10 cellular contexts compared by ENCODE assay signal in genomic region chr22:20017622-20017958, GRCh38. TPM values are rescaled to one million over a fixed set of nuclear protein-coding genes. Genes with fewer than 3 reads are reported as not detected.
DNase-seq lines count a peak whose midpoint lies in the region; ATAC-seq and TF ChIP-seq lines count a peak whose summit lies in the region.
"Had no signal": no experiment of that assay in that cellular context is flagged by ENCODE, and none has a peak within 500 bp of the region (broad histone marks: within the 10 kb centered on the region; RNA-seq: fewer than 3 reads in every experiment).

No MANE protein-coding gene starts in this region.

- H3K27me3 ChIP-seq in WERI-Rb-1 (ENCODE audit: insufficient read depth, low read depth, severe bottlenecking): peaks cover 4% of the 10 kb centered on the region
- H3K27me3 ChIP-seq in iPS-18a (ENCODE audit: control insufficient read depth, insufficient read depth, low read length): peaks cover 52% of the 10 kb centered on the region
- peaks cover 0 to 7% (median 0%) of the 10 kb centered on the region in 3 donors for H3K27me3 ChIP-seq in skeletal muscle tissue (ENCODE audit: control insufficient read depth in 3 of 3, insufficient read depth in 3 of 3, low read length in 3 of 3)
- H3K27me3 ChIP-seq in SJCRH30: peaks cover 6% of the 10 kb centered on the region; the same call in 1 of the 2 replicates

- H3K9me3 Mint-ChIP-seq in activated T-cell treated with anti-CD3 and anti-CD28 coated beads, Interleukin-2, amount 50 U/mL, for 4 hours: no peaks in the 10 kb centered on the region

- H3K36me3 ChIP-seq in WERI-Rb-1: peaks cover 3% of the 10 kb centered on the region
- no peaks in the 10 kb centered on the region for H3K36me3 ChIP-seq in iPS-18a (ENCODE audit: control insufficient read depth, low read depth, low read length)
- peaks cover 0 to 4% (median 0%) of the 10 kb centered on the region in 3 donors for H3K36me3 ChIP-seq in skeletal muscle tissue (ENCODE audit: control insufficient read depth in 3 of 3, insufficient read depth in 3 of 3, low read length in 3 of 3)
- H3K36me3 ChIP-seq in SJCRH30: no peaks in the 10 kb centered on the region

- H3K9me3 ChIP-seq in WERI-Rb-1 (ENCODE audit: severe bottlenecking) (no peaks in the 10 kb centered on the region), iPS-18a (ENCODE audit: control insufficient read depth, low read depth, low read length) (no peaks in the 10 kb centered on the region), skeletal muscle tissue (ENCODE audit: control insufficient read depth in 3 of 3, low read length in 3 of 3) (no peaks in the 10 kb centered on the region), SJCRH30 (replicated peaks) (no peaks in the 10 kb centered on the region)

- H3K27ac ChIP-seq in WERI-Rb-1 (no peak overlapping the region), iPS-18a (ENCODE audit: low read length) (no peak overlapping the region), skeletal muscle tissue (ENCODE audit: low read depth, low read length) (no peak overlapping the region), SJCRH30 (no peak overlapping the region)

- H3K4me3 ChIP-seq in WERI-Rb-1 (ENCODE audit: low read depth, low read length) (peak overlapping the region; percentile 65), iPS-18a (ENCODE audit: low read length) (peak overlapping the region; percentile 71), skeletal muscle tissue (ENCODE audit: low read length in 3 of 3) (peak overlapping the region; percentile 67 to 87 (median 77)), SJCRH30 (no peak overlapping the region)

- H3K9ac ChIP-seq in iPS-18a (ENCODE audit: low read length) (no peak overlapping the region), skeletal muscle tissue (ENCODE audit: low read depth in 1 of 3, low read length in 3 of 3) (peak overlapping the region in 1 of 3 donors; percentile 85)

- peak overlapping the region; percentile 86 for H3K4me3 Mint-ChIP-seq in activated T-cell treated with anti-CD3 and anti-CD28 coated beads, Interleukin-2, amount 50 U/mL, for 4 hours

- H3K4me1 ChIP-seq in iPS-18a (ENCODE audit: control insufficient read depth, low read depth, low read length): peaks cover 5% of the 10 kb centered on the region
- H3K4me1 ChIP-seq in skeletal muscle tissue (ENCODE audit: control insufficient read depth in 3 of 3, insufficient read depth in 3 of 3, low read length in 3 of 3): peaks cover 36 to 58% (median 54%) of the 10 kb centered on the region in 3 donors
- peaks cover 4% of the 10 kb centered on the region; the same call in 1 of the 2 replicates for H3K4me1 ChIP-seq in SJCRH30

- no peaks in the 10 kb centered on the region for H3K27me3 Mint-ChIP-seq in activated T-cell treated with anti-CD3 and anti-CD28 coated beads, Interleukin-2, amount 50 U/mL, for 4 hours (ENCODE audit: low read depth)

- TF ChIP-seq CTCF in WERI-Rb-1 (IDR thresholded peaks at IDR 0.05; ENCODE audit: low read depth, low read length): no peak

- DNase-seq in activated T-cell treated with anti-CD3 and anti-CD28 coated beads, Interleukin-2, amount 50 U/mL, for 4 hours: no peak
- no peak for DNase-seq in activated T-cell treated with anti-CD3 and anti-CD28 coated beads, Interleukin-2, amount 50 U/mL, for 1 hour
- DNase-seq in WERI-Rb-1 (no peak), SHP77 (lab: John Stamatoyannopoulos, UW) (no peak), SJCRH30 (no peak), OCI-M1 (lab: John Stamatoyannopoulos, UW) (no peak)
- DNase-seq: KBM-7, NCI-H524 treated with DMSO at 0.1 percent for 48 hours had no signal

- H3K36me3 Mint-ChIP-seq in activated T-cell treated with anti-CD3 and anti-CD28 coated beads, Interleukin-2, amount 50 U/mL, for 4 hours (ENCODE audit: insufficient read depth): no peaks in the 10 kb centered on the region

- no peak for ATAC-seq in activated T-cell treated with anti-CD3 and anti-CD28 coated beads, Interleukin-2, amount 50 U/mL, for 4 hours

- H3K4me1 Mint-ChIP-seq in activated T-cell treated with anti-CD3 and anti-CD28 coated beads, Interleukin-2, amount 50 U/mL, for 4 hours (ENCODE audit: low read depth): peaks cover 27% of the 10 kb centered on the region

RNA-seq across cellular contexts. Expression of gene ARVCF, which starts 1.0 kb away (rescaled TPM):
- total RNA-seq in activated T-cell treated with anti-CD3 and anti-CD28 coated beads, Interleukin-2, amount 50 U/mL, for 4 hours: 1 to 10 TPM; 2.3 to 3.6 (median 2.8) TPM
- total RNA-seq in skeletal muscle tissue: 49.6 TPM
- 4.2 and 9.0 TPM in 2 replicates for total RNA-seq in SJCRH30 (2014; rRNA removed; shearing (Covaris generic))

RNA-seq across cellular contexts. Expression of gene TANGO2, which starts 3.3 kb away (rescaled TPM):
- total RNA-seq in activated T-cell treated with anti-CD3 and anti-CD28 coated beads, Interleukin-2, amount 50 U/mL, for 4 hours: 10 to 100 TPM; 23.1 to 26.8 (median 25.3) TPM
- total RNA-seq in skeletal muscle tissue: 13.6 TPM
- 8.1 and 9.4 TPM in 2 replicates for total RNA-seq in SJCRH30 (2014; rRNA removed; shearing (Covaris generic))
